8 cellular contexts compared by ENCODE assay signal in the genomic region with DNA sequence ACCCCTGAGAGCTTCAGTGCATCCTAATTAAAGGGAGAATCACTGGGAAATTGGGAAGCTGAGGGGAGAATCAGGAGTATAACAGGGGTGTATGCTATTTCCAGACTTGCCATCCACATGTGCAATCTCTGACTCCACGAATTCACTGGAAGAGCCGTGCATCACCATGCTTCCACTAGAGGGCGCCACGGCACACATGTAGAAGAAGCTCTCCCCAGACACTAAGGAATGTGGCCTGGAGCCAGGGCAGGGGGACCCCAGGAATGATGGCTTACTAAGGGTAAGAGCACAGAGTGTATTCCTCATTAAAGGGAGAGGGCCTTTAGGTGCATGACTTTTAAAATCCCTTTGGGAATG.
DNase-seq lines count a peak whose midpoint lies in the region; TF ChIP-seq lines count a peak whose summit lies in the region.

No MANE protein-coding gene starts in this region.

- no peaks in the 10 kb centered on the region for H3K9me3 Mint-ChIP-seq in CD8-positive, alpha-beta memory T cell

- H3K27me3 ChIP-seq in CD8-positive, alpha-beta memory T cell (ENCODE audit: insufficient read depth, low read length, poor library complexity, severe bottlenecking), result peaks cover 6% of the 10 kb centered on the region
- H3K27me3 ChIP-seq in OCI-LY1 (ENCODE audit: insufficient read depth, low read length) (no peaks in the 10 kb centered on the region), osteoblast (ENCODE audit: insufficient read depth, low read length) (no peaks in the 10 kb centered on the region), uterus (no peaks in the 10 kb centered on the region)

- no peak overlapping the region for H3K9ac ChIP-seq in OCI-LY1 (ENCODE audit: low read length)

- peaks cover 21 to 60% of the 10 kb centered on the region in 2 donors for H3K27me3 Mint-ChIP-seq in CD8-positive, alpha-beta memory T cell

- H3K27ac ChIP-seq in CD8-positive, alpha-beta memory T cell (ENCODE audit: low read depth, low read length), result no peak overlapping the region
- H3K27ac ChIP-seq in OCI-LY1 (ENCODE audit: low read depth, low read length, poor library complexity, severe bottlenecking) (no peak overlapping the region), osteoblast (ENCODE audit: low read depth, low read length) (no peak overlapping the region), uterus (peak overlapping the region in 1 of 2 donors; percentile 4)

- intact Hi-C loops in uterus (cut with DNase I; ENCODE audit: low total_unique reads), result no loop called here

- H3K79me2 ChIP-seq in OCI-LY1 (ENCODE audit: insufficient read depth, low read length) (no peaks in the 10 kb centered on the region), osteoblast (ENCODE audit: insufficient read depth, low read length) (no peaks in the 10 kb centered on the region)

- no peak overlapping the region for H3K4me3 Mint-ChIP-seq in CD8-positive, alpha-beta memory T cell

- no peaks in the 10 kb centered on the region for H3K36me3 ChIP-seq in CD8-positive, alpha-beta memory T cell (ENCODE audit: insufficient read depth, low read length)
- H3K36me3 ChIP-seq in OCI-LY1 (ENCODE audit: insufficient read depth, low read length), result no peaks in the 10 kb centered on the region
- no peaks in the 10 kb centered on the region for H3K36me3 ChIP-seq in osteoblast (ENCODE audit: insufficient read depth, low read length)
- no peaks in the 10 kb centered on the region for H3K36me3 ChIP-seq in uterus

- no peak overlapping the region for H3K4me3 ChIP-seq in CD8-positive, alpha-beta memory T cell (ENCODE audit: low read length)
- H3K4me3 ChIP-seq in HFF-Myc (replicated peaks; ENCODE audit: low read depth, low read length), result no peak overlapping the region
- no peak overlapping the region for H3K4me3 ChIP-seq in OCI-LY1 (ENCODE audit: low read depth, low read length, poor library complexity, severe bottlenecking)
- H3K4me3 ChIP-seq in foreskin fibroblast (ENCODE audit: low read depth in 1 of 2, low read length in 2 of 2), result no peak overlapping the region
- H3K4me3 ChIP-seq in osteoblast (ENCODE audit: insufficient read depth, low read length), result no peak overlapping the region
- H3K4me3 ChIP-seq in uterus, result no peak overlapping the region

- TF ChIP-seq CTCF in HFF-Myc (IDR thresholded peaks at IDR 0.05; ENCODE audit: low read depth, low read length, missing control alignments) (peak; percentile 96), OCI-LY1 (IDR thresholded peaks at IDR 0.05; ENCODE audit: low read length) (peak; percentile 92), foreskin fibroblast (IDR thresholded peaks at IDR 0.05; ENCODE audit: low read depth, low read length) (peak; percentile 88), osteoblast (IDR thresholded peaks at IDR 0.05; ENCODE audit: extremely low read depth, low read depth, low read length) (peak; percentile 97), uterus (IDR thresholded peaks at IDR 0.05) (peak; percentile 55 to 73 (median 58))

- no peaks in the 10 kb centered on the region for H4K20me1 ChIP-seq in OCI-LY1 (ENCODE audit: insufficient read depth, low read length)
- no peaks in the 10 kb centered on the region for H4K20me1 ChIP-seq in osteoblast (ENCODE audit: insufficient read depth, low read length)

- no peaks in the 10 kb centered on the region for H3K4me1 ChIP-seq in CD8-positive, alpha-beta memory T cell (ENCODE audit: insufficient read depth, low read length)
- H3K4me1 ChIP-seq in OCI-LY1 (ENCODE audit: insufficient read depth, low read length, severe bottlenecking) (no peaks in the 10 kb centered on the region), osteoblast (ENCODE audit: insufficient read depth, low read length) (peaks cover 27% of the 10 kb centered on the region), uterus (no peaks in the 10 kb centered on the region)

- no peaks in the 10 kb centered on the region for H3K36me3 Mint-ChIP-seq in CD8-positive, alpha-beta memory T cell

- TF ChIP-seq POLR2A in uterus (IDR thresholded peaks at IDR 0.05), result no peak

- peak; percentile 16 to 59 (median 20) for DNase-seq in CD8-positive, alpha-beta memory T cell
- DNase-seq in HFF-Myc (ENCODE audit: extremely low read depth, low read depth) (no peak), foreskin fibroblast (peak in 1 of 2 donors; percentile 81), osteoblast (ENCODE audit: insufficient read length, low spot score, missing footprints) (no peak), uterus (peak; percentile 56 to 69), GOT3 (lab: John Stamatoyannopoulos, UW) (no peak)
- peak; percentile 75 to 78 for DNase-seq in activated T-cell treated with anti-CD3 and anti-CD28 coated beads, Interleukin-2, amount 50 U/mL, for 48 hours

- no peaks in the 10 kb centered on the region for H3F3A ChIP-seq in OCI-LY1 (ENCODE audit: insufficient read depth, low read length)

- no peaks in the 10 kb centered on the region for H3K9me3 ChIP-seq in CD8-positive, alpha-beta memory T cell (ENCODE audit: low read length)
- no peaks in the 10 kb centered on the region for H3K9me3 ChIP-seq in OCI-LY1 (ENCODE audit: low read length)
- no peaks in the 10 kb centered on the region for H3K9me3 ChIP-seq in osteoblast (ENCODE audit: low read depth, low read length)
- H3K9me3 ChIP-seq in uterus, result no peaks in the 10 kb centered on the region

- POLR2A ChIA-PET in CD8-positive, alpha-beta memory T cell (lab: Charles Lee), result no interaction called here

- no peaks in the 10 kb centered on the region for H3K9me2 ChIP-seq in OCI-LY1 (ENCODE audit: low read depth, low read length)

- peaks cover 0 to 8% (median 4%) of the 10 kb centered on the region in 3 donors for H3K4me1 Mint-ChIP-seq in CD8-positive, alpha-beta memory T cell

- H2AFZ ChIP-seq in OCI-LY1 (ENCODE audit: low read length), result no peak overlapping the region
- no peak overlapping the region for H2AFZ ChIP-seq in osteoblast (ENCODE audit: low read length)

- CTCF ChIA-PET in CD8-positive, alpha-beta memory T cell (lab: Charles Lee), result interaction anchor here (0.6 to 3.4 kb wide), 9 partner anchors 8 to 432 kb away, joined by 3 to 22 read pairs (median 4); no protein-coding TSS in a partner anchor

- H3K4me2 ChIP-seq in OCI-LY1 (ENCODE audit: low read length) (no peak overlapping the region), osteoblast (ENCODE audit: insufficient read depth, low read length) (no peak overlapping the region)

- H3K27ac Mint-ChIP-seq in CD8-positive, alpha-beta memory T cell, result no peak overlapping the region

Comparison
In these comparisons a context has a peak if more than half of its experiments do, and no peak if none do; other contexts are left out.
1. DNase-seq: peak in CD8-positive, alpha-beta memory T cell (5 of 5), activated T-cell treated with anti-CD3 and anti-CD28 coated beads, Interleukin-2, amount 50 U/mL, for 48 hours (2 of 2) and uterus (2 of 2); none in HFF-Myc (single experiment), osteoblast (single experiment) and GOT3 (single experiment).
2. Peak in every context shown above with its lines, with median percentiles within 50 percentile points of each other: CTCF ChIP-seq.